ENCODE assay signal across 8 cellular contexts in genomic region chr7:141231018-141231792, GRCh38.
DNase-seq lines count a peak whose midpoint lies in the region; ATAC-seq and TF ChIP-seq lines count a peak whose summit lies in the region.

No MANE protein-coding gene starts in this region.

- TF ChIP-seq CTCF in 22Rv1 (IDR thresholded peaks at IDR 0.05): peak; percentile 35
- TF ChIP-seq CTCF in OCI-LY7 (conservative IDR thresholded peaks at IDR 0.05; ENCODE audit: low read length): no peak

- in situ Hi-C loops in GM23248 (cut with MboI): no loop called here

- H2AFZ ChIP-seq in GM23248: no peak overlapping the region
- H2AFZ ChIP-seq in OCI-LY7 (ENCODE audit: low read length): no peak overlapping the region

- H3K36me3 ChIP-seq in GM23248 (ENCODE audit: low read depth): no peaks in the 10 kb centered on the region
- H3K36me3 ChIP-seq in SJCRH30: no peaks in the 10 kb centered on the region
- no peaks in the 10 kb centered on the region for H3K36me3 ChIP-seq in OCI-LY7 (ENCODE audit: insufficient read depth, low read length)

- no peaks in the 10 kb centered on the region for H3F3A ChIP-seq in GM23248 (ENCODE audit: insufficient read depth)

- no peak overlapping the region for H3K9ac ChIP-seq in GM23248

- H3K79me2 ChIP-seq in GM23248 (ENCODE audit: insufficient read depth): no peaks in the 10 kb centered on the region
- no peaks in the 10 kb centered on the region for H3K79me2 ChIP-seq in OCI-LY7 (ENCODE audit: insufficient read depth, low read depth, low read length)

- no peak overlapping the region for H3K4me3 ChIP-seq in GM23248
- H3K4me3 ChIP-seq in SJCRH30: no peak overlapping the region
- H3K4me3 ChIP-seq in OCI-LY7 (ENCODE audit: low read depth, low read length, poor library complexity, severe bottlenecking): no peak overlapping the region

- WGBS in GM23248 (ENCODE audit: low coverage in 1 of 2, low lambda C conversion rate in 2 of 2, missing lambda C conversion rate in 2 of 2), 2 experiments: 9 to 13% methylated on average over 5 of the region's 5 CpGs

- CTCF ChIA-PET in OCI-LY7 (lab: Charles Lee; ENCODE audit: unreplicated experiment): no interaction called here

- H3K9me2 ChIP-seq in GM23248 (ENCODE audit: insufficient read depth) (no peaks in the 10 kb centered on the region), OCI-LY7 (ENCODE audit: insufficient read depth, low read length) (no peaks in the 10 kb centered on the region)

- peak; percentile 10 for DNase-seq in GM23248
- peak; percentile 41 to 53 for DNase-seq in SJCRH30
- peak; percentile 34 for DNase-seq in left cardiac atrium
- no peak for DNase-seq in OCI-LY7 (ENCODE audit: low spot score)

- ATAC-seq in left cardiac atrium: peak; percentile 59 to 76
- no peak for ATAC-seq in HG03378 (IDR thresholded peaks at IDR 0.05; ENCODE audit: unreplicated experiment)
- no peak for ATAC-seq in HG03521 (IDR thresholded peaks at IDR 0.05; ENCODE audit: unreplicated experiment)
- no peak for ATAC-seq in GM19328 (IDR thresholded peaks at IDR 0.05; ENCODE audit: unreplicated experiment)

- H3K9me3 ChIP-seq in GM23248 (ENCODE audit: low read depth): no peaks in the 10 kb centered on the region
- no peaks in the 10 kb centered on the region for H3K9me3 ChIP-seq in SJCRH30 (replicated peaks)
- no peaks in the 10 kb centered on the region for H3K9me3 ChIP-seq in OCI-LY7 (ENCODE audit: low read length)

- H3K4me2 ChIP-seq in GM23248 (ENCODE audit: unreplicated experiment) (no peak overlapping the region), OCI-LY7 (ENCODE audit: low read length) (no peak overlapping the region)

- H3K27ac ChIP-seq in 22Rv1 (no peak overlapping the region), GM23248 (no peak overlapping the region), SJCRH30 (no peak overlapping the region), OCI-LY7 (ENCODE audit: low read depth, low read length, poor library complexity, severe bottlenecking) (no peak overlapping the region)

- BruUV-seq in OCI-LY7 (replicated peaks; lab: Mats Ljungman, UMichigan): no TSS peak

- POLR2A ChIA-PET in OCI-LY7 (lab: Charles Lee): interaction anchor here (0.6 kb wide), 4 partner anchors 10 to 1312 kb away, joined by 3 read pairs; no protein-coding TSS in a partner anchor

- H3K4me1 ChIP-seq in GM23248 (ENCODE audit: insufficient read depth): no peaks in the 10 kb centered on the region
- no peaks in the 10 kb centered on the region for H3K4me1 ChIP-seq in SJCRH30
- H3K4me1 ChIP-seq in OCI-LY7 (ENCODE audit: insufficient read depth, low read length, poor library complexity, severe bottlenecking): peaks cover 7% of the 10 kb centered on the region

- no peaks in the 10 kb centered on the region for H4K20me1 ChIP-seq in GM23248 (ENCODE audit: insufficient read depth)
- H4K20me1 ChIP-seq in OCI-LY7 (ENCODE audit: insufficient read depth, low read length): no peaks in the 10 kb centered on the region

- intact Hi-C loops in left cardiac atrium (cut with DNase I) (loop anchor here in 1 of 2 donors (10.0 kb wide), 1 partner anchor 426 kb away; no protein-coding TSS in a partner anchor), OCI-LY7 (cut with micrococcal nuclease; ENCODE audit: unreplicated experiment) (no loop called here)

- no peaks in the 10 kb centered on the region for H3K27me3 ChIP-seq in GM23248 (replicated peaks; ENCODE audit: insufficient read depth)
- no peaks in the 10 kb centered on the region for H3K27me3 ChIP-seq in SJCRH30

Comparison
In these comparisons a context has a peak if more than half of its experiments do, and no peak if none do; other contexts are left out.
1. ATAC-seq: peak in left cardiac atrium (2 of 2); none in HG03378 (single experiment), HG03521 (single experiment) and GM19328 (single experiment).